Comparison of ENCODE assay signal across 9 cellular contexts in genomic region chr3:87792532-87793321, GRCh38. TPM values are rescaled to one million over a fixed set of nuclear protein-coding genes. Genes with fewer than 3 reads are reported as not detected.
A peak's percentile ranks its signal among the peaks of the same experiment; 100 is the strongest.
DNase-seq lines count a peak whose midpoint lies in the region; ATAC-seq, FAIRE-seq and TF ChIP-seq lines count a peak whose summit lies in the region.
"Had no signal": no experiment of that assay in that cellular context is flagged by ENCODE, and none has a peak within 500 bp of the region (broad histone marks: within the 10 kb centered on the region; RNA-seq: fewer than 3 reads in every experiment).

HTR1F (plus strand) TSS chr3:87792706.

- TF ChIP-seq EP300 in stomach (IDR thresholded peaks at IDR 0.05) = no peak

- H3K27me3 ChIP-seq in stomach = peaks cover 0 to 49% (median 23%) of the 10 kb centered on the region in 3 donors

- peaks cover 72% of the 10 kb centered on the region for H3K27me3 Mint-ChIP-seq in activated CD8-positive, alpha-beta memory T cell treated with anti-CD3 and anti-CD28 coated beads, Interleukin-2, amount 10 ng/mL, durations not matched to agents 7 days and 5 days

- H3K4me3 Mint-ChIP-seq in activated CD8-positive, alpha-beta memory T cell treated with anti-CD3 and anti-CD28 coated beads, Interleukin-2, amount 10 ng/mL, durations not matched to agents 7 days and 5 days = no peak within 1 kb of the TSS

- no peak for FAIRE-seq in kidney (lab: Jason Lieb, UNC)

- peaks cover 0 to 4% of the 10 kb centered on the region in 2 donors for H3K4me1 ChIP-seq in kidney (ENCODE audit: control insufficient read depth in 1 of 2, insufficient read depth in 1 of 2, low read depth in 1 of 2, low read length in 2 of 2)
- H3K4me1 ChIP-seq in stomach = peaks cover 10 to 18% (median 14%) of the 10 kb centered on the region in 4 donors

- no peak for TF ChIP-seq POLR2A in stomach (IDR thresholded peaks at IDR 0.05)

- intact Hi-C loops in kidney (cut with DNase I) (no loop called here), stomach (cut with DNase I; ENCODE audit: low total_unique reads) (no loop called here)

- H3K4me1 Mint-ChIP-seq in activated CD8-positive, alpha-beta memory T cell treated with anti-CD3 and anti-CD28 coated beads, Interleukin-2, amount 10 ng/mL, durations not matched to agents 7 days and 5 days = peaks cover 16% of the 10 kb centered on the region

- H3K9me3 ChIP-seq in kidney (ENCODE audit: control insufficient read depth in 1 of 2, low read length in 2 of 2) = peaks cover 0 to 5% of the 10 kb centered on the region in 2 donors
- H3K9me3 ChIP-seq in stomach = peaks cover 0 to 3% (median 0%) of the 10 kb centered on the region in 4 donors

- TF ChIP-seq CTCF in kidney (IDR thresholded peaks at IDR 0.05; ENCODE audit: borderline replicate concordance, extremely low read depth, insufficient read depth) (no peak), stomach (IDR thresholded peaks at IDR 0.05) (no peak)

- ATAC-seq in activated CD8-positive, alpha-beta memory T cell treated with anti-CD3 and anti-CD28 coated beads, Interleukin-2, amount 10 ng/mL, durations not matched to agents 7 days and 5 days = peak; percentile 45
- no peak for ATAC-seq in GM21737 (IDR thresholded peaks at IDR 0.05; ENCODE audit: unreplicated experiment)
- ATAC-seq in GM21515 (IDR thresholded peaks at IDR 0.05; ENCODE audit: unreplicated experiment) = no peak

- no peaks in the 10 kb centered on the region for H3K36me3 ChIP-seq in kidney (ENCODE audit: control insufficient read depth in 1 of 2, insufficient read depth in 2 of 2, low read length in 2 of 2)
- no peaks in the 10 kb centered on the region for H3K36me3 ChIP-seq in stomach

- H3K36me3 Mint-ChIP-seq in activated CD8-positive, alpha-beta memory T cell treated with anti-CD3 and anti-CD28 coated beads, Interleukin-2, amount 10 ng/mL, durations not matched to agents 7 days and 5 days = no peaks in the 10 kb centered on the region

- H3K9me3 Mint-ChIP-seq in activated CD8-positive, alpha-beta memory T cell treated with anti-CD3 and anti-CD28 coated beads, Interleukin-2, amount 10 ng/mL, durations not matched to agents 7 days and 5 days (ENCODE audit: low read depth) = no peaks in the 10 kb centered on the region

- H3K27ac Mint-ChIP-seq in activated CD8-positive, alpha-beta memory T cell treated with anti-CD3 and anti-CD28 coated beads, Interleukin-2, amount 10 ng/mL, durations not matched to agents 7 days and 5 days = no peak within 1 kb of the TSS

- H3K9ac ChIP-seq in kidney (ENCODE audit: low read length in 2 of 2) = no peak within 1 kb of the TSS

- H3K4me3 ChIP-seq in kidney (ENCODE audit: low read length in 2 of 2) (peak within 1 kb of the TSS in 1 of 2 donors; percentile 48), stomach (peak within 1 kb of the TSS; percentile 30 to 49 (median 38))

- H3K27ac ChIP-seq in kidney (ENCODE audit: low read depth in 2 of 2, low read length in 2 of 2) = no peak within 1 kb of the TSS
- no peak within 1 kb of the TSS for H3K27ac ChIP-seq in stomach

- CTCF ChIA-PET in activated CD8-positive, alpha-beta memory T cell treated with anti-CD3 and anti-CD28 coated beads, Interleukin-2, amount 10 ng/mL, durations not matched to agents 7 days and 5 days (lab: Charles Lee) = interaction anchor here (1.4 kb wide), 1 partner anchor 212 kb away, joined by 3 read pairs; no protein-coding TSS in a partner anchor

- 1 to 3% (median 2%) methylated on average over 47 to 60 of the region's 60 CpGs for WGBS in stomach, 5 donors

- DNase-seq in activated CD8-positive, alpha-beta memory T cell treated with anti-CD3 and anti-CD28 coated beads, Interleukin-2, amount 10 ng/mL, durations not matched to agents 7 days and 5 days = no peak
- no peak for DNase-seq in activated CD8-positive, alpha-beta memory T cell treated with anti-CD3 and anti-CD28 coated beads, Interleukin-2, amount 50 U/mL, for 48 hours
- DNase-seq in astrocyte of the hippocampus (ENCODE audit: low read depth, low spot score) (peak; percentile 41), kidney (peak; percentile 69), stomach (no peak), epidermal melanocyte (ENCODE audit: insufficient read length, low spot score) (no peak)

RNA-seq across cellular contexts. Expression of gene HTR1F, which starts in this region (rescaled TPM):
- not detected for total RNA-seq in activated CD8-positive, alpha-beta memory T cell treated with anti-CD3 and anti-CD28 coated beads, Interleukin-2, amount 10 ng/mL, durations not matched to agents 7 days and 5 days
- total RNA-seq in kidney (0.63 TPM), stomach (under 1 TPM in 1 of 5 donors, not detected in 4; 0.73 TPM)
- polyA plus RNA-seq in kidney (ENCODE audit: insufficient read depth, low read depth, low replicate concordance) (not detected), stomach (under 1 TPM in 1 of 3 donors, not detected in 2; 0.03 TPM)
- total RNA-seq: activated CD8-positive, alpha-beta memory T cell treated with anti-CD3 and anti-CD28 coated beads for 36 hours had no signal

Comparison
In these comparisons a context has a peak if more than half of its experiments do, and no peak if none do; other contexts are left out.
1. Peak in ATAC-seq in activated CD8-positive, alpha-beta memory T cell treated with anti-CD3 and anti-CD28 coated beads, Interleukin-2, amount 10 ng/mL, durations not matched to agents 7 days and 5 days; RNA of the gene not detected or under 1 TPM.
2. Peak in DNase-seq in kidney; RNA of the gene not detected or under 1 TPM.